In genomic region chr12:56074396-56074795, GRCh38 we compare ENCODE assay signal across 1 cellular context.
TF ChIP-seq lines count a peak whose summit lies in the region.

No MANE protein-coding gene starts in this region.

TF ChIP-seq in IMR-90, 13 proteins besides CTCF, POLR2A, EP300 and RAD21:
- no peak for TF ChIP-seq FOS (IDR thresholded peaks at IDR 0.05; ENCODE audit: low read depth, low read length)
- TF ChIP-seq CHD1 (IDR thresholded peaks at IDR 0.05; ENCODE audit: low read depth, low read length), result no peak
- TF ChIP-seq RFX5 (IDR thresholded peaks at IDR 0.05; ENCODE audit: low read depth, low read length), result no peak
- no peak for TF ChIP-seq MAFK (IDR thresholded peaks at IDR 0.05; ENCODE audit: low read depth, low read length)
- TF ChIP-seq MAZ (IDR thresholded peaks at IDR 0.05; ENCODE audit: borderline replicate concordance, low read depth, low read length), result no peak
- TF ChIP-seq SMC3 (IDR thresholded peaks at IDR 0.05; ENCODE audit: low read depth, low read length), result no peak
- TF ChIP-seq, protein P1, sequence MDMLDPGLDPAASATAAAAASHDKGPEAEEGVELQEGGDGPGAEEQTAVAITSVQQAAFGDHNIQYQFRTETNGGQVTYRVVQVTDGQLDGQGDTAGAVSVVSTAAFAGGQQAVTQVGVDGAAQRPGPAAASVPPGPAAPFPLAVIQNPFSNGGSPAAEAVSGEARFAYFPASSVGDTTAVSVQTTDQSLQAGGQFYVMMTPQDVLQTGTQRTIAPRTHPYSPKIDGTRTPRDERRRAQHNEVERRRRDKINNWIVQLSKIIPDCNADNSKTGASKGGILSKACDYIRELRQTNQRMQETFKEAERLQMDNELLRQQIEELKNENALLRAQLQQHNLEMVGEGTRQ (IDR thresholded peaks at IDR 0.05; ENCODE audit: low read depth, low read length), result no peak
- TF ChIP-seq NFE2L2 (IDR thresholded peaks at IDR 0.05; ENCODE audit: low read depth, low read length), result no peak
- TF ChIP-seq, protein P2, sequence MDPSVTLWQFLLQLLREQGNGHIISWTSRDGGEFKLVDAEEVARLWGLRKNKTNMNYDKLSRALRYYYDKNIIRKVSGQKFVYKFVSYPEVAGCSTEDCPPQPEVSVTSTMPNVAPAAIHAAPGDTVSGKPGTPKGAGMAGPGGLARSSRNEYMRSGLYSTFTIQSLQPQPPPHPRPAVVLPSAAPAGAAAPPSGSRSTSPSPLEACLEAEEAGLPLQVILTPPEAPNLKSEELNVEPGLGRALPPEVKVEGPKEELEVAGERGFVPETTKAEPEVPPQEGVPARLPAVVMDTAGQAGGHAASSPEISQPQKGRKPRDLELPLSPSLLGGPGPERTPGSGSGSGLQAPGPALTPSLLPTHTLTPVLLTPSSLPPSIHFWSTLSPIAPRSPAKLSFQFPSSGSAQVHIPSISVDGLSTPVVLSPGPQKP (IDR thresholded peaks at IDR 0.05; ENCODE audit: borderline replicate concordance, low read depth, low read length), result no peak
